21 cellular contexts compared by ENCODE assay signal in the genomic region with DNA sequence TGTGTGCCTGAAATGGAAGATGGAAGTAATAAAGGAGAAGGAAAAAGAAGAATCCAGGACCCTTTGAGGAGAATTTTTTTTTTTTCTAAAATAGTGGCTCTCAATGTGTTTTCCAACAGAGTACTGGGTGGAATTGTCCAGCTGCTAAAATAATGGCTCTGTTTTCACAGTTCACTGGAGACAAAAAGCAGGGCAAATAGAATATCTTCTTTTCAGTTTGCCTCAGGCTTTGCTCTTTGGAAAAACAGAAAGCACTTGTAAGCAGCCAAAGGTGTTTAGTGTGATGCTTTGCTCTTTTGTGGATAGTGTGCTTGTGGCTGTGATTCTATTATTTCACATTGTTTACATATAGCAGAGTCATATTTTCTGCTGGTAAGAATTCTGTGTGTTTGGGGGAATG.
"Had no signal": no experiment of that assay in that cellular context is flagged by ENCODE, and none has a peak within 500 bp of the region (broad histone marks: within the 10 kb centered on the region; RNA-seq: fewer than 3 reads in every experiment).

No MANE protein-coding gene starts in this region.

- H3K27ac Mint-ChIP-seq: activated naive CD8-positive, alpha-beta T cell treated with anti-CD3 and anti-CD28 coated beads for 36 hours; activated T-helper 2 cell treated with anti-CD3 and anti-CD28 coated beads, Interferon-gamma antibody, Interleukin-2, Interleukin-4, amounts not matched to agents 10 μg/mL and 5 μg/mL and 100 μg/mL, durations not matched to agents 14 hours and 24 hours and 36 hours; immature natural killer cell; naive thymus-derived CD8-positive, alpha-beta T cell had no signal

- H3K36me3 Mint-ChIP-seq: activated naive CD8-positive, alpha-beta T cell treated with anti-CD3 and anti-CD28 coated beads for 36 hours; immature natural killer cell; naive thymus-derived CD8-positive, alpha-beta T cell had no signal

- ATAC-seq: activated T-cell treated with anti-CD3 and anti-CD28 coated beads, Interleukin-2, amount 50 U/mL, for 4 hours; esophagus mucosa; left lung; naive thymus-derived CD8-positive, alpha-beta T cell; pancreas; right cardiac atrium; stimulated activated naive CD8-positive, alpha-beta T cell treated with anti-CD3 and anti-CD28 coated beads, Interleukin-15, Interleukin-2, amounts not matched to agents 100 U/mL and 50 U/mL, for 24 hours had no signal

- DNase-seq: activated CD4-positive, alpha-beta T cell treated with anti-CD3 and anti-CD28 coated beads, Interleukin-2, amount 50 U/mL, for 1 hour; activated CD4-positive, CD25-positive, alpha-beta regulatory T cell treated with anti-CD3 and anti-CD28 coated beads, Interleukin-2, amount 50 U/mL, for 72 hours; activated CD8-positive, alpha-beta memory T cell treated with anti-CD3 and anti-CD28 coated beads, Interleukin-2, amount 50 U/mL, for 48 hours; activated naive CD4-positive, alpha-beta T cell; activated naive CD8-positive, alpha-beta T cell treated with anti-CD3 and anti-CD28 coated beads for 36 hours; activated T-cell treated with anti-CD3 and anti-CD28 coated beads, Interleukin-2, amount 50 U/mL, for 4 hours; central memory CD4-positive, alpha-beta T cell; effector memory CD4-positive, alpha-beta T cell; foreskin melanocyte; glutamatergic neuron; immature natural killer cell; left lung; naive thymus-derived CD8-positive, alpha-beta T cell; pancreas; right cardiac atrium; stimulated activated CD4-positive, alpha-beta T cell treated with anti-CD3 and anti-CD28 coated beads, Interleukin-4, amount 100 ng/mL, for 4 hours; stimulated activated naive CD8-positive, alpha-beta T cell treated with anti-CD3 and anti-CD28 coated beads, Interleukin-15, Interleukin-2, amounts not matched to agents 100 U/mL and 50 U/mL, for 24 hours; tibial artery; WERI-Rb-1 had no signal

- H3K9me3 Mint-ChIP-seq: activated T-cell treated with anti-CD3 and anti-CD28 coated beads, Interleukin-2, amount 50 U/mL, for 4 hours; activated T-helper 2 cell treated with anti-CD3 and anti-CD28 coated beads, Interferon-gamma antibody, Interleukin-2, Interleukin-4, amounts not matched to agents 10 μg/mL and 5 μg/mL and 100 μg/mL, durations not matched to agents 14 hours and 24 hours and 36 hours had no signal

- H3K4me3 Mint-ChIP-seq: activated naive CD8-positive, alpha-beta T cell treated with anti-CD3 and anti-CD28 coated beads for 36 hours; activated T-cell treated with anti-CD3 and anti-CD28 coated beads, Interleukin-2, amount 50 U/mL, for 4 hours; immature natural killer cell; naive thymus-derived CD8-positive, alpha-beta T cell had no signal

- H3K4me1 Mint-ChIP-seq: immature natural killer cell had no signal
